13 cellular contexts compared by ENCODE assay signal in the genomic region with DNA sequence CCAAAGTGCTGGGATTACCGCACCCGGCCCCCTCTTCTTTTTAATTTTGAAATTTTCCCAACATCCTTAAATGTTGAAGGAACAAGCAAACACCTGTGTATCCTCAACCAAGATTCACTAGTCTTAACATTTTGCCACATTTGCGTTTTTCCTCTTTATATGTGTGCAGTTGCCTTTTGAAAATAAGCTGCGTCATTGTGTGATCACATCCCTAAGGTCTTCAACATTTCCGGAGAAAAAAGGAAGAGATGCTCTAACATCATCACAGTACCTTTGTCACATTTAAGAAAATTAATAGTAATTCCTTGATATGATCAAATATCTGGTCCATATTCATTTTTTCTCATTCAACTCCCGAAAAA. TPM values are rescaled to one million over a fixed set of nuclear protein-coding genes. Genes with fewer than 3 reads are reported as not detected.
A peak's percentile ranks its signal among the peaks of the same experiment; 100 is the strongest.
DNase-seq lines count a peak whose midpoint lies in the region; ATAC-seq and TF ChIP-seq lines count a peak whose summit lies in the region.
"Had no signal": no experiment of that assay in that cellular context is flagged by ENCODE, and none has a peak within 500 bp of the region (broad histone marks: within the 10 kb centered on the region; RNA-seq: fewer than 3 reads in every experiment).

No MANE protein-coding gene starts in this region.

- no peak overlapping the region for H3K18ac ChIP-seq in IMR-90 (ENCODE audit: low read depth, low read length)

- in situ Hi-C loops in IMR-90 (cut with MboI; ENCODE audit: low sequenced_read_pairs), result no loop called here

- peak overlapping the region; percentile 30 for H3K4me3 Mint-ChIP-seq in neural progenitor cell

- H2AK9ac ChIP-seq in IMR-90 (replicated peaks; ENCODE audit: low read depth, low read length, poor library complexity), result no peak overlapping the region

- no peak for TF ChIP-seq RAD21 in IMR-90 (IDR thresholded peaks at IDR 0.05; ENCODE audit: low read length)

- POLR2A ChIA-PET in IMR-90 (lab: Charles Lee; ENCODE audit: unreplicated experiment), result no interaction called here

- peak overlapping the region; percentile 74 to 99 (median 92); a peak in 21 of 22 replicates for H3K27ac ChIP-seq in BLaER1 treated with 17β-estradiol and CSF1 and Interleukin-3, amounts not matched to agents 10 nM and 100 nM
- no peak overlapping the region for H3K27ac ChIP-seq in IMR-90 (ENCODE audit: insufficient read depth, low read length)
- peak overlapping the region; percentile 90 to 92 for H3K27ac ChIP-seq in ascending aorta
- H3K27ac ChIP-seq in neural progenitor cell, result no peak overlapping the region
- no peak overlapping the region for H3K27ac ChIP-seq in WERI-Rb-1
- H3K27ac ChIP-seq: ovary had no signal

- no peak overlapping the region for H4K8ac ChIP-seq in IMR-90 (ENCODE audit: low read depth in 2 of 2, low read length in 2 of 2)

- no peaks in the 10 kb centered on the region for H3K9me3 ChIP-seq in BLaER1 treated with 17β-estradiol and CSF1 and Interleukin-3, amounts not matched to agents 10 nM and 100 nM (replicated peaks in 1 of 11)
- no peaks in the 10 kb centered on the region for H3K9me3 ChIP-seq in IMR-90 (ENCODE audit: control insufficient read depth, insufficient read depth, low read length)
- no peaks in the 10 kb centered on the region for H3K9me3 ChIP-seq in ascending aorta
- no peaks in the 10 kb centered on the region for H3K9me3 ChIP-seq in neural progenitor cell (ENCODE audit: low read depth)
- H3K9me3 ChIP-seq in WERI-Rb-1 (ENCODE audit: severe bottlenecking), result no peaks in the 10 kb centered on the region
- H3K9me3 ChIP-seq: ovary had no signal

- H4K91ac ChIP-seq in IMR-90 (ENCODE audit: insufficient read depth, low read depth, low read length), result no peak overlapping the region

- no peak overlapping the region for H3K23ac ChIP-seq in IMR-90 (ENCODE audit: low read depth, low read length)

- no TSS peak for BruUV-seq in IMR-90 (replicated peaks; lab: Mats Ljungman, UMichigan)

- dilution Hi-C loops in IMR-90 (cut with HindIII; ENCODE audit: low sequenced_read_pairs, unreplicated experiment), result no loop called here

- no peak for TF ChIP-seq POLR2A in IMR-90 (IDR thresholded peaks at IDR 0.05; ENCODE audit: low read depth, low read length)

- ATAC-seq in IMR-90 (ENCODE audit: low read depth), result no peak

- H3K36me3 ChIP-seq in BLaER1 treated with 17β-estradiol and CSF1 and Interleukin-3, amounts not matched to agents 10 nM and 100 nM, result peaks cover 31 to 77% (median 47%) of the 10 kb centered on the region in 11 experiments
- H3K36me3 ChIP-seq in IMR-90 (ENCODE audit: control insufficient read depth, insufficient read depth, low read length) (peaks cover 24% of the 10 kb centered on the region), ascending aorta (peaks cover 11 to 18% of the 10 kb centered on the region in 2 donors), neural progenitor cell (peaks cover 7% of the 10 kb centered on the region), WERI-Rb-1 (peaks cover 66% of the 10 kb centered on the region)
- H3K36me3 ChIP-seq: ovary had no signal

- H3K4me3 ChIP-seq in BLaER1 treated with 17β-estradiol and CSF1 and Interleukin-3, amounts not matched to agents 10 nM and 100 nM, result peak overlapping the region in 7 of 10 experiments; percentile 13 to 55 (median 33); a peak in 9 of 20 replicates
- no peak overlapping the region for H3K4me3 ChIP-seq in IMR-90 (ENCODE audit: insufficient read depth, low read depth, low read length)
- no peak overlapping the region for H3K4me3 ChIP-seq in ascending aorta
- no peak overlapping the region for H3K4me3 ChIP-seq in neural progenitor cell
- H3K4me3 ChIP-seq in WERI-Rb-1 (ENCODE audit: low read depth, low read length), result no peak overlapping the region
- H3K4me3 ChIP-seq: ovary had no signal

- no peak for TF ChIP-seq CTCF in IMR-90 (conservative IDR thresholded peaks at IDR 0.05; ENCODE audit: low read depth, low read length)
- TF ChIP-seq CTCF in ascending aorta (IDR thresholded peaks at IDR 0.05), result no peak
- TF ChIP-seq CTCF in neural progenitor cell (IDR thresholded peaks at IDR 0.05), result no peak
- no peak for TF ChIP-seq CTCF in WERI-Rb-1 (IDR thresholded peaks at IDR 0.05; ENCODE audit: low read depth, low read length)

- no peaks in the 10 kb centered on the region for H3K27me3 ChIP-seq in BLaER1 treated with 17β-estradiol and CSF1 and Interleukin-3, amounts not matched to agents 10 nM and 100 nM
- H3K27me3 ChIP-seq in IMR-90 (ENCODE audit: control insufficient read depth, insufficient read depth, low read length) (no peaks in the 10 kb centered on the region), ascending aorta (no peaks in the 10 kb centered on the region), neural progenitor cell (no peaks in the 10 kb centered on the region), WERI-Rb-1 (ENCODE audit: insufficient read depth, low read depth, severe bottlenecking) (no peaks in the 10 kb centered on the region)
- H3K27me3 ChIP-seq: ovary had no signal

- no peaks in the 10 kb centered on the region for H3K9me3 Mint-ChIP-seq in neural progenitor cell

- H3K9ac ChIP-seq in BLaER1 treated with 17β-estradiol and CSF1 and Interleukin-3, amounts not matched to agents 10 nM and 100 nM, result peak overlapping the region; percentile 74 to 97 (median 84)
- H3K9ac ChIP-seq in IMR-90 (ENCODE audit: low read depth, low read length) (no peak overlapping the region), neural progenitor cell (no peak overlapping the region)

- peaks cover 41% of the 10 kb centered on the region for H3K36me3 Mint-ChIP-seq in neural progenitor cell

- H4K5ac ChIP-seq in IMR-90 (ENCODE audit: low read depth, low read length), result no peak overlapping the region

- peaks cover 2% of the 10 kb centered on the region for H3K27me3 Mint-ChIP-seq in neural progenitor cell (ENCODE audit: insufficient read depth, low read depth)

- no CpG with 5 or more reads among the region's 6 CpGs for WGBS in IMR-90 (ENCODE audit: extremely low coverage in 2 of 2, insufficient read length in 1 of 2), 2 experiments

- H2BK5ac ChIP-seq in IMR-90 (ENCODE audit: low read depth, low read length, poor library complexity, severe bottlenecking), result no peak overlapping the region

- peaks cover 14% of the 10 kb centered on the region for H3F3A ChIP-seq in neural progenitor cell (ENCODE audit: low read depth)

- peaks cover 0 to 57% (median 23%) of the 10 kb centered on the region in 11 experiments; a peak in 14 of 22 replicates for H4K20me1 ChIP-seq in BLaER1 treated with 17β-estradiol and CSF1 and Interleukin-3, amounts not matched to agents 10 nM and 100 nM
- H4K20me1 ChIP-seq in IMR-90 (ENCODE audit: insufficient read depth, low read length) (peaks cover 46% of the 10 kb centered on the region; the same call in 1 of the 2 replicates), neural progenitor cell (ENCODE audit: low read depth) (peaks cover 99% of the 10 kb centered on the region)

- no peak overlapping the region for H3K27ac Mint-ChIP-seq in neural progenitor cell

- H2BK20ac ChIP-seq in IMR-90 (ENCODE audit: low read depth, low read length), result no peak overlapping the region

- peak overlapping the region; percentile 91 to 100 (median 98) for H3K4me2 ChIP-seq in BLaER1 treated with 17β-estradiol and CSF1 and Interleukin-3, amounts not matched to agents 10 nM and 100 nM
- no peak overlapping the region for H3K4me2 ChIP-seq in IMR-90 (ENCODE audit: low read depth, low read length)
- no peak overlapping the region for H3K4me2 ChIP-seq in neural progenitor cell

- intact Hi-C loops in IMR-90 (cut with micrococcal nuclease) (no loop called here), ascending aorta (cut with DNase I) (no loop called here)

- peaks cover 8 to 73% of the 10 kb centered on the region in 2 experiments; a peak in 3 of 4 replicates for H3K79me1 ChIP-seq in IMR-90 (ENCODE audit: low read depth in 1 of 2, low read length in 2 of 2)

- H2BK15ac ChIP-seq in IMR-90 (ENCODE audit: low read depth, low read length), result no peak overlapping the region

- DNase-seq in IMR-90 (no peak), ascending aorta (ENCODE audit: low spot score in 2 of 2) (no peak), neural progenitor cell (ENCODE audit: low spot score) (no peak), pons (ENCODE audit: low spot score) (no peak), NCI-H1930 (lab: John Stamatoyannopoulos, UW) (no peak), WERI-Rb-1 (no peak)
- DNase-seq: hippocampal formation; KBM-7; OCI-M1; ovary; stimulated activated CD4-positive, alpha-beta T cell treated with anti-CD3 and anti-CD28 coated beads, Interleukin-1b, Interleukin-23, amount 100 ng/mL, for 48 hours; stimulated activated naive CD4-positive, alpha-beta T cell had no signal

- no peak overlapping the region for H2AK5ac ChIP-seq in IMR-90 (ENCODE audit: low read depth, low read length)

- H3K4me1 ChIP-seq in BLaER1 treated with 17β-estradiol and CSF1 and Interleukin-3, amounts not matched to agents 10 nM and 100 nM, result peaks cover 58 to 67% (median 63%) of the 10 kb centered on the region in 10 experiments
- H3K4me1 ChIP-seq in IMR-90 (ENCODE audit: control insufficient read depth, insufficient read depth, low read length) (peaks cover 11% of the 10 kb centered on the region; the same call in 1 of the 2 replicates), ascending aorta (peaks cover 0 to 44% of the 10 kb centered on the region in 2 donors), neural progenitor cell (peaks cover 24% of the 10 kb centered on the region)

- H3K79me2 ChIP-seq in neural progenitor cell (ENCODE audit: low read depth), result peaks cover 92% of the 10 kb centered on the region

- no peak overlapping the region for H3K14ac ChIP-seq in IMR-90 (replicated peaks; ENCODE audit: low read depth, low read length)

- CTCF ChIA-PET in IMR-90 (lab: Yijun Ruan, JAX), result no interaction called here

- H3K56ac ChIP-seq in IMR-90 (ENCODE audit: extremely low read depth, insufficient read depth, low read length), result no peak overlapping the region

- H3K4ac ChIP-seq in IMR-90 (ENCODE audit: low read depth, low read length), result no peak overlapping the region

- peaks cover 21% of the 10 kb centered on the region for H3K9me1 ChIP-seq in IMR-90 (ENCODE audit: insufficient read depth, low read length)

- peaks cover 45% of the 10 kb centered on the region for H3K4me1 Mint-ChIP-seq in neural progenitor cell

- no peak overlapping the region for H2AFZ ChIP-seq in IMR-90 (replicated peaks; ENCODE audit: low read length, poor library complexity)
- H2AFZ ChIP-seq in neural progenitor cell (replicated peaks), result no peak overlapping the region

- H2BK120ac ChIP-seq in IMR-90 (ENCODE audit: low read depth, low read length), result no peak overlapping the region

RNA-seq across cellular contexts. Expression of a gene that starts 7.5 kb away (rescaled TPM):
- total RNA-seq in IMR-90 (2012; rRNA removed) (31.9 and 33.3 TPM in 2 replicates), ascending aorta (37.6 TPM), neural progenitor cell (ENCODE audit: low replicate concordance) (233 and 407 TPM in 2 replicates)
- polyA plus RNA-seq in IMR-90 (2012; rRNA removed), result 88.4 and 98.4 TPM in 2 replicates
- polyA plus RNA-seq in IMR-90 (2012; cell fraction: cytosol; rRNA removed), result 45.4 and 87.9 TPM in 2 replicates
- polyA plus RNA-seq in IMR-90 (2012; cell fraction: nucleus; rRNA removed; ENCODE audit: low replicate concordance), result 69.4 and 94.9 TPM in 2 replicates

RNA-seq across cellular contexts. Expression of a gene that starts 18.8 kb away (rescaled TPM):
- total RNA-seq in IMR-90 (2012; rRNA removed) (16.3 and 16.9 TPM in 2 replicates), ascending aorta (47.1 TPM), neural progenitor cell (ENCODE audit: low replicate concordance) (163 and 184 TPM in 2 replicates)
- polyA plus RNA-seq in IMR-90 (2012; rRNA removed), result 17.6 and 18.4 TPM in 2 replicates
- polyA plus RNA-seq in IMR-90 (2012; cell fraction: cytosol; rRNA removed), result 15.8 and 19.2 TPM in 2 replicates
- 29.9 and 31.1 TPM in 2 replicates for polyA plus RNA-seq in IMR-90 (2012; cell fraction: nucleus; rRNA removed; ENCODE audit: low replicate concordance)

RNA-seq across cellular contexts. Expression of a gene that starts 42.9 kb away (rescaled TPM):
- 41.9 and 43.9 TPM in 2 replicates for total RNA-seq in IMR-90 (2012; rRNA removed)
- polyA plus RNA-seq in IMR-90 (2012; rRNA removed), result 21.3 and 23.0 TPM in 2 replicates
- polyA plus RNA-seq in IMR-90 (2012; cell fraction: cytosol; rRNA removed), result 15.5 and 18.0 TPM in 2 replicates
- polyA plus RNA-seq in IMR-90 (2012; cell fraction: nucleus; rRNA removed; ENCODE audit: low replicate concordance), result 6.4 and 7.0 TPM in 2 replicates
- total RNA-seq in ascending aorta, result 1.5 TPM
- 51.8 and 68.9 TPM in 2 replicates for total RNA-seq in neural progenitor cell (ENCODE audit: low replicate concordance)

RNA-seq across cellular contexts. Expression of a gene that starts 43.2 kb away (rescaled TPM):
- 70.0 and 107 TPM in 2 replicates for total RNA-seq in IMR-90 (2012; rRNA removed)
- polyA plus RNA-seq in IMR-90 (2012; rRNA removed), result 280 and 290 TPM in 2 replicates
- 196 and 200 TPM in 2 replicates for polyA plus RNA-seq in IMR-90 (2012; cell fraction: cytosol; rRNA removed)
- polyA plus RNA-seq in IMR-90 (2012; cell fraction: nucleus; rRNA removed; ENCODE audit: low replicate concordance), result 40.4 and 104 TPM in 2 replicates
- 26.4 TPM for total RNA-seq in ascending aorta
- total RNA-seq in neural progenitor cell (ENCODE audit: low replicate concordance), result 71.4 and 98.9 TPM in 2 replicates

RNA-seq across cellular contexts. Expression of a gene that starts 55.7 kb away (rescaled TPM):
- total RNA-seq in IMR-90 (2012; rRNA removed) (38.0 and 54.5 TPM in 2 replicates), ascending aorta (191 TPM), neural progenitor cell (ENCODE audit: low replicate concordance) (10.1 and 28.7 TPM in 2 replicates)
- polyA plus RNA-seq in IMR-90 (2012; rRNA removed), result 110 and 147 TPM in 2 replicates
- 34.0 and 101 TPM in 2 replicates for polyA plus RNA-seq in IMR-90 (2012; cell fraction: cytosol; rRNA removed)
- 556 and 1,224 TPM in 2 replicates for polyA plus RNA-seq in IMR-90 (2012; cell fraction: nucleus; rRNA removed; ENCODE audit: low replicate concordance)

Comparison
In these comparisons a context has a peak if more than half of its experiments do, and no peak if none do; other contexts are left out.
1. H3K27ac ChIP-seq: peak in BLaER1 treated with 17β-estradiol and CSF1 and Interleukin-3, amounts not matched to agents 10 nM and 100 nM (11 of 11) and ascending aorta (2 of 2); none in IMR-90 (single experiment), neural progenitor cell (single experiment) and WERI-Rb-1 (single experiment).
2. H3K4me2 ChIP-seq: peak in BLaER1 treated with 17β-estradiol and CSF1 and Interleukin-3, amounts not matched to agents 10 nM and 100 nM (11 of 11); none in IMR-90 (single experiment) and neural progenitor cell (single experiment).
3. H3K4me3 ChIP-seq: peak in BLaER1 treated with 17β-estradiol and CSF1 and Interleukin-3, amounts not matched to agents 10 nM and 100 nM (7 of 10); none in IMR-90 (single experiment), ascending aorta (0 of 2), neural progenitor cell (single experiment) and WERI-Rb-1 (single experiment).
4. H3K9ac ChIP-seq: peak in BLaER1 treated with 17β-estradiol and CSF1 and Interleukin-3, amounts not matched to agents 10 nM and 100 nM (11 of 11); none in IMR-90 (single experiment) and neural progenitor cell (single experiment).
5. RNA of a gene that starts 42.9 kb away (total RNA-seq): 51.8 to 68.9 TPM in neural progenitor cell and 41.9 to 43.9 TPM in IMR-90; 1.5 TPM in ascending aorta (single experiment); every median in the first group is over 10 times any median in the second.